15 cellular contexts compared by ENCODE assay signal in the genomic region with DNA sequence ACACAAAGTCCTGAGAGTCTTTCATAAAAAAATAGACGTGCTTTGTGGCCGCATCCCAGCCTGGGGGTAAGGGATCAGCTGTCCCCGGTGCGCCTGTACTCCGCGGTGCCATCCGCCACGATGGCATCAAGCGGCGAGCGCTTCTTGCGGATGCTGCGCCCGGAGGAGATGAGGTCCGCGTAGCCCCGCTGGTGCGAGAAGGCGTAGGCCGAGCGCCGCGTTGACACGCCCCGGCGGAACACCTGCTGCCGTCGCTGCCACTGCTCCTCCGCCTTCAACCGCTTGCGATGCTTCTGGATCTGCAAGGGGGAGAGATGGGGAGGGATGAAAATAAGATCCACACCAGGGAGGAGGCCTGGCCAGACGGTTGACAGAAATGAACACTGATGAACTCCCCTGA.
"Had no signal": no experiment of that assay in that cellular context is flagged by ENCODE, and none has a peak within 500 bp of the region (broad histone marks: within the 10 kb centered on the region; RNA-seq: fewer than 3 reads in every experiment).

No MANE protein-coding gene starts in this region.

- H3K27me3 ChIP-seq: colonic mucosa, heart left ventricle, right atrium auricular region, uterus had no signal

- H3K27me3 Mint-ChIP-seq: naive B cell, type B pancreatic cell had no signal

- H3K27ac Mint-ChIP-seq: nephron, type B pancreatic cell had no signal

- DNase-seq: colonic mucosa; effector CD8-positive, alpha-beta T cell; foreskin melanocyte; heart left ventricle; hippocampal formation; midbrain; naive B cell; small intestine; stimulated activated CD4-positive, alpha-beta T cell treated with anti-CD3 and anti-CD28 coated beads, Interleukin-12 subunit alpha, Interleukin-12 subunit beta, amount 100 ng/mL, for 4 hours; stimulated activated naive CD4-positive, alpha-beta T cell treated with Interleukin-2 at 50 U/mL for 16 hours; uterus had no signal

- H3K4me1 Mint-ChIP-seq: nephron had no signal

- H3K9me3 Mint-ChIP-seq: nephron, type B pancreatic cell had no signal

- H3K4me3 Mint-ChIP-seq: nephron, type B pancreatic cell had no signal

- H3K4me3 ChIP-seq: colonic mucosa, heart left ventricle, right atrium auricular region, uterus had no signal

- H3K4me1 ChIP-seq: colonic mucosa, uterus had no signal

- ATAC-seq: left lobe of liver had no signal

- H3K27ac ChIP-seq: colonic mucosa, heart left ventricle, right atrium auricular region, uterus had no signal

- H3K36me3 ChIP-seq: colonic mucosa, uterus had no signal

- H3K9me3 ChIP-seq: colonic mucosa, heart left ventricle, right atrium auricular region, uterus had no signal
